17 cellular contexts compared by ENCODE assay signal in the genomic region with DNA sequence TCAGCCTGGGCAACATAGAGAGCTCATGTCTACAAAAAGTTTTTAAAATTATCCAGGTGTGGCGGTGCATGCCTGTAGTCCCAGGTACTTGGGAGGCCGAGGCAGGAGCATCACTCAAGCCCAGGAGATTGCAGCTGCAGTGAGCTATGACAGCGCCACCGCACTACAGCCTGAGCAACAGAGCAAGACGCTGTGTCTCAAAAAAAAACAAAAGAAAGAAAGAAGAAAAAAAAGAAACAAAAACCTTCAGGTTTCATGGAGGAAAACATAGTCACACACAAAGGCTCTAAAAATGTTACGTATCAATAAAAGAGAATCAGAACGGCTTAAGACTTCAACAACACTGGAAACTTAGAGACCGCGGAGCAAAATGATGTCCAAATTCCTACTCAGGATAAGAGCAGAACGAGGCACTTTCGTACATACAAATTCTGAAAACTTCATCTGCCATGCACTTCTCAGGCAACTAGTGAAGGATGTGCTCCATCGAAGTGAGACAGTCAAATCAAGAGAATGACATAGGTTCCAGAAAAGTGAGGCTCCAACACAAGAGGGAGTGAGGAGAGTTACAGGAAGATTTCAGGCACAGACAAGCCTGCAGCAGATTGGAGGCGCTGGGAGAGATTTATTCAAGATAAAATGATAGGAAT. TPM values are rescaled to one million over a fixed set of nuclear protein-coding genes. Genes with fewer than 3 reads are reported as not detected.
A peak's percentile ranks its signal among the peaks of the same experiment; 100 is the strongest.
DNase-seq lines count a peak whose midpoint lies in the region; ATAC-seq, FAIRE-seq and TF ChIP-seq lines count a peak whose summit lies in the region.
"Had no signal": no experiment of that assay in that cellular context is flagged by ENCODE, and none has a peak within 500 bp of the region (broad histone marks: within the 10 kb centered on the region; RNA-seq: fewer than 3 reads in every experiment).

No MANE protein-coding gene starts in this region.

- ATAC-seq in naive thymus-derived CD8-positive, alpha-beta T cell: no peak
- ATAC-seq: mucosa of descending colon had no signal

- H3K9me3 Mint-ChIP-seq in CD4-positive, alpha-beta memory T cell: no peaks in the 10 kb centered on the region
- no peaks in the 10 kb centered on the region for H3K9me3 Mint-ChIP-seq in activated naive CD8-positive, alpha-beta T cell (ENCODE audit: low read depth)
- H3K9me3 Mint-ChIP-seq in naive thymus-derived CD8-positive, alpha-beta T cell: peaks cover 0 to 2% (median 0%) of the 10 kb centered on the region in 9 donors

- H3K27ac ChIP-seq in CD4-positive, alpha-beta memory T cell (ENCODE audit: low read depth, low read length): no peak overlapping the region
- no peak overlapping the region for H3K27ac ChIP-seq in testis
- H3K27ac ChIP-seq: WERI-Rb-1 had no signal

- peaks cover 70% of the 10 kb centered on the region for H3K4me1 ChIP-seq in CD4-positive, alpha-beta memory T cell (ENCODE audit: insufficient read depth, low read length)
- peaks cover 4% of the 10 kb centered on the region for H3K4me1 ChIP-seq in testis

- no peak for TF ChIP-seq CTCF in testis (IDR thresholded peaks at IDR 0.05)

- H3K4me1 Mint-ChIP-seq in CD4-positive, alpha-beta memory T cell: peaks cover 52 to 80% (median 66%) of the 10 kb centered on the region in 4 donors
- H3K4me1 Mint-ChIP-seq in activated naive CD8-positive, alpha-beta T cell (ENCODE audit: low read depth): peaks cover 67% of the 10 kb centered on the region
- H3K4me1 Mint-ChIP-seq in naive thymus-derived CD8-positive, alpha-beta T cell: peaks cover 37 to 80% (median 66%) of the 10 kb centered on the region in 4 donors

- no peaks in the 10 kb centered on the region for H3K9me3 ChIP-seq in CD4-positive, alpha-beta memory T cell (ENCODE audit: control insufficient read depth in 1 of 2, low read length in 2 of 2)
- H3K9me3 ChIP-seq in testis: no peaks in the 10 kb centered on the region
- H3K9me3 ChIP-seq: Caco-2, mucosa of descending colon had no signal

- H3K27me3 Mint-ChIP-seq in CD4-positive, alpha-beta memory T cell: peaks cover 0 to 1% of the 10 kb centered on the region in 2 donors
- no peaks in the 10 kb centered on the region for H3K27me3 Mint-ChIP-seq in activated naive CD8-positive, alpha-beta T cell
- peaks cover 0 to 2% (median 0%) of the 10 kb centered on the region in 5 donors for H3K27me3 Mint-ChIP-seq in naive thymus-derived CD8-positive, alpha-beta T cell

- peak overlapping the region in 3 of 8 donors; percentile 9 to 28 (median 13) for H3K4me3 Mint-ChIP-seq in CD4-positive, alpha-beta memory T cell
- peak overlapping the region; percentile 24 for H3K4me3 Mint-ChIP-seq in activated naive CD8-positive, alpha-beta T cell
- H3K4me3 Mint-ChIP-seq in naive thymus-derived CD8-positive, alpha-beta T cell: peak overlapping the region in 4 of 10 donors; percentile 1 to 51 (median 22)

- H3K36me3 ChIP-seq in CD4-positive, alpha-beta memory T cell (ENCODE audit: insufficient read depth, low read length): no peaks in the 10 kb centered on the region
- no peaks in the 10 kb centered on the region for H3K36me3 ChIP-seq in testis (ENCODE audit: low read depth, missing control alignments)

- no peak overlapping the region for H3K4me3 ChIP-seq in CD4-positive, alpha-beta memory T cell (ENCODE audit: low read length in 2 of 2)
- no peak overlapping the region for H3K4me3 ChIP-seq in testis
- H3K4me3 ChIP-seq: mucosa of descending colon had no signal

- POLR2A ChIA-PET in CD4-positive, alpha-beta memory T cell (lab: Charles Lee; ENCODE audit: partially characterized antibody): interaction anchor here (1.9 kb wide), 1 partner anchor 12 kb away, joined by 4 read pairs; no protein-coding TSS in a partner anchor
- POLR2A ChIA-PET in naive thymus-derived CD8-positive, alpha-beta T cell (lab: Charles Lee): interaction anchor here (1.2 kb wide), 1 partner anchor 12 kb away, joined by 4 read pairs; no protein-coding TSS in a partner anchor

- H3K36me3 Mint-ChIP-seq in CD4-positive, alpha-beta memory T cell: peaks cover 5 to 16% of the 10 kb centered on the region in 2 donors
- H3K36me3 Mint-ChIP-seq in activated naive CD8-positive, alpha-beta T cell: peaks cover 2% of the 10 kb centered on the region
- peaks cover 0 to 5% (median 0%) of the 10 kb centered on the region in 3 donors for H3K36me3 Mint-ChIP-seq in naive thymus-derived CD8-positive, alpha-beta T cell

- H3K27me3 ChIP-seq in CD4-positive, alpha-beta memory T cell (ENCODE audit: insufficient read depth, low read length): no peaks in the 10 kb centered on the region
- no peaks in the 10 kb centered on the region for H3K27me3 ChIP-seq in testis

- no peak for TF ChIP-seq POLR2A in testis (IDR thresholded peaks at IDR 0.05)

- no peak for DNase-seq in CD4-positive, alpha-beta memory T cell
- DNase-seq in GM19239 (ENCODE audit: insufficient read length, low spot score) (no peak), testis (no peak), cerebellar nuclear complex (lab: John Stamatoyannopoulos, UW) (no peak), NCI-H1930 (lab: John Stamatoyannopoulos, UW) (no peak)
- no peak for DNase-seq in naive thymus-derived CD8-positive, alpha-beta T cell
- DNase-seq in effector CD8-positive, alpha-beta T cell (lab: John Stamatoyannopoulos, UW): no peak
- DNase-seq: activated gamma-delta T cell, Caco-2, cortex of kidney, mucosa of descending colon, MV-4-11, NCI-H524, SHP77 treated with DMSO at 0.1 percent for 48 hours, substantia nigra, WERI-Rb-1 had no signal

- FAIRE-seq in GM19239 (lab: Jason Lieb, UNC): peak; percentile 35

- intact Hi-C loops in CD4-positive, alpha-beta memory T cell (cut with micrococcal nuclease): loop anchor here (10.0 kb wide), 2 partner anchors 324 to 746 kb away; a partner anchor contains a TSS
- intact Hi-C loops in testis (cut with DNase I; ENCODE audit: low total_unique reads): no loop called here

- CTCF ChIA-PET in CD4-positive, alpha-beta memory T cell (lab: Charles Lee; ENCODE audit: partially characterized antibody): no interaction called here

- WGBS in testis, 2 donors: 90 to 93% methylated on average over 13 of the region's 13 CpGs

- H3K27ac Mint-ChIP-seq in CD4-positive, alpha-beta memory T cell: peak overlapping the region; percentile 55 to 87 (median 76)
- peak overlapping the region; percentile 70 for H3K27ac Mint-ChIP-seq in activated naive CD8-positive, alpha-beta T cell
- peak overlapping the region; percentile 50 to 99 (median 82) for H3K27ac Mint-ChIP-seq in naive thymus-derived CD8-positive, alpha-beta T cell

RNA-seq across cellular contexts. Expression of a gene that starts 4.4 kb away (rescaled TPM):
- total RNA-seq in CD4-positive, alpha-beta memory T cell: 100 to 1,000 TPM; 166 to 183 TPM
- polyA plus RNA-seq in CD4-positive, alpha-beta memory T cell: 10 to 100 TPM; 24.7 to 82.3 TPM
- total RNA-seq in naive thymus-derived CD8-positive, alpha-beta T cell: 100 to 1,000 TPM; 133 to 148 TPM
- polyA plus RNA-seq in naive thymus-derived CD8-positive, alpha-beta T cell: 10 to 100 TPM; 32.2 to 71.1 (median 45.7) TPM
- 100 to 1,000 TPM; 648 to 790 TPM for total RNA-seq in testis
- polyA plus RNA-seq in testis (ENCODE audit: insufficient read depth, low read depth, low replicate concordance): 600 TPM

RNA-seq across cellular contexts. Expression of a gene that starts 4.7 kb away (rescaled TPM):
- 100 to 1,000 TPM; 332 to 362 TPM for total RNA-seq in CD4-positive, alpha-beta memory T cell
- 100 to 1,000 TPM; 187 to 249 TPM for polyA plus RNA-seq in CD4-positive, alpha-beta memory T cell
- 100 to 1,000 TPM; 303 to 309 TPM for total RNA-seq in naive thymus-derived CD8-positive, alpha-beta T cell
- polyA plus RNA-seq in naive thymus-derived CD8-positive, alpha-beta T cell: 100 to 1,000 TPM; 143 to 182 (median 144) TPM
- total RNA-seq in testis: 100 to 1,000 TPM; 310 to 365 TPM
- polyA plus RNA-seq in testis (ENCODE audit: insufficient read depth, low read depth, low replicate concordance): 334 TPM

RNA-seq across cellular contexts. Expression of a gene that starts 45.0 kb away (rescaled TPM):
- 10 to 100 TPM; 17.2 to 21.8 TPM for total RNA-seq in CD4-positive, alpha-beta memory T cell
- 1 to 10 TPM; 3.9 to 5.5 TPM for polyA plus RNA-seq in CD4-positive, alpha-beta memory T cell
- total RNA-seq in naive thymus-derived CD8-positive, alpha-beta T cell: 10 to 100 TPM; 20.1 to 22.9 TPM
- polyA plus RNA-seq in naive thymus-derived CD8-positive, alpha-beta T cell: 1 to 10 TPM; 3.4 to 5.8 (median 4.0) TPM
- 100 to 1,000 TPM in 1 of 2 donors, 10 to 100 TPM in 1; 78.1 to 145 TPM for total RNA-seq in testis
- polyA plus RNA-seq in testis (ENCODE audit: insufficient read depth, low read depth, low replicate concordance): 69.8 TPM
